8 cellular contexts compared by ENCODE assay signal in the genomic region with DNA sequence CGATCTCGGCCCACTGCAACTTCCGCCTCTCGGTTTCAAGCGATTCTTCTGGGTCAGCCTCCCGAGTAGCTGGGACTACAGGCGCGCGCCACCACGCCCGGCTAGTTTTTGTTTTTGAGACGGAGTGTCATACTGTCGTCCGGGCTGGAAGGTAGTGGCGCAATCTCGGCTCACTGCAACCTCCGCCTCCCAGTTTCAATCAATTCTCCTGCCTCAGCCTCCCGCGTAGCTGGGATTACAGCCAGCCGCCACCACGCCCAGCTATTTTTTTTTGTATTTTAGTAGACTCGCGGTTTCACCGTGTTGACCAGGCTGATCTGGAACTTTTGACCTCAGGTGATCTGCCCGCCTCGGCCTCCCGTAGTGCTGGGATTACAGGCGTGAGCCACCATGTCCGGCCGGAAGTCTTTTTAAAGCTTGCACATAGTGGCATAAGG. TPM values are rescaled to one million over a fixed set of nuclear protein-coding genes. Genes with fewer than 3 reads are reported as not detected.
DNase-seq lines count a peak whose midpoint lies in the region; ATAC-seq, FAIRE-seq and TF ChIP-seq lines count a peak whose summit lies in the region.

No MANE protein-coding gene starts in this region.

- peak overlapping the region; percentile 75 to 98 for H3K4me3 ChIP-seq in ascending aorta
- H3K4me3 ChIP-seq in HepG2 (replicated peaks in 1 of 3; ENCODE audit: insufficient read depth in 1 of 3, low read depth in 2 of 3, low read length in 3 of 3) = peak overlapping the region; percentile 84 to 99 (median 95)
- peak overlapping the region; percentile 92 for H3K4me3 ChIP-seq in thymus (ENCODE audit: low read length)

- H3K27ac ChIP-seq in ascending aorta = no peak overlapping the region
- peak overlapping the region; percentile 96 for H3K27ac ChIP-seq in HepG2 (ENCODE audit: extremely low read length, insufficient read depth, low read length)
- no peak overlapping the region for H3K27ac ChIP-seq in thymus (ENCODE audit: low read depth)

- H3K9me3 ChIP-seq in ascending aorta (no peaks in the 10 kb centered on the region), HepG2 (ENCODE audit: low read length) (no peaks in the 10 kb centered on the region), thymus (ENCODE audit: control insufficient read depth) (no peaks in the 10 kb centered on the region)

- 17% methylated on average over 29 of the region's 30 CpGs for WGBS in HepG2 (ENCODE audit: low lambda C conversion rate)
- WGBS in thymus = 96% methylated on average over 30 of the region's 30 CpGs

- H2AFZ ChIP-seq in HepG2 (ENCODE audit: low read length) = no peak overlapping the region

- no peak for FAIRE-seq in HepG2 (lab: Jason Lieb, UNC)

- H3K4me3 Mint-ChIP-seq in activated T-cell treated with anti-CD3 and anti-CD28 coated beads, Interleukin-2, amount 50 U/mL, for 4 hours = peak overlapping the region; percentile 92

- H3K79me2 ChIP-seq in HepG2 (ENCODE audit: insufficient read depth, low read length) = peaks cover 68% of the 10 kb centered on the region

- H4K20me1 ChIP-seq in HepG2 (ENCODE audit: insufficient read depth, low read length) = peaks cover 26% of the 10 kb centered on the region; the same call in 1 of the 2 replicates

- intact Hi-C loops in ascending aorta (cut with DNase I) = no loop called here
- intact Hi-C loops in HepG2 (cut with micrococcal nuclease; ENCODE audit: unreplicated experiment) = no loop called here

- TF ChIP-seq POLR2A in HepG2 (IDR thresholded peaks at IDR 0.05; ENCODE audit: insufficient read depth in 1 of 2, low read depth in 2 of 2, low read length in 2 of 2) = no peak

- H3K27me3 Mint-ChIP-seq in activated T-cell treated with anti-CD3 and anti-CD28 coated beads, Interleukin-2, amount 50 U/mL, for 4 hours (ENCODE audit: low read depth) = no peaks in the 10 kb centered on the region

- in situ Hi-C loops in HepG2 (cut with HindIII; ENCODE audit: extremely low pct_ligation_motif_present, low pct_unique_long_range_greater_than_20kb) = loop anchor here (10.0 kb wide), 1 partner anchor 155 kb away; a partner anchor contains a TSS

- DNase-seq in activated T-cell treated with anti-CD3 and anti-CD28 coated beads, Interleukin-2, amount 50 U/mL, for 4 hours = no peak
- DNase-seq in activated T-cell treated with anti-CD3 and anti-CD28 coated beads for 4 hours (no peak), ascending aorta (ENCODE audit: low spot score in 2 of 2) (no peak), HepG2 (ENCODE audit: low spot score) (no peak), hypothalamus (lab: John Stamatoyannopoulos, UW) (no peak), cerebellar nuclear complex (lab: John Stamatoyannopoulos, UW) (no peak)
- DNase-seq in stimulated activated CD4-positive, alpha-beta T cell treated with anti-CD3 and anti-CD28 coated beads, Interleukin-4, amount 100 ng/mL, for 24 hours = no peak

- BruUV-seq in HepG2 (replicated peaks; lab: Mats Ljungman, UMichigan) = no TSS peak

- peak overlapping the region; percentile 98 for H3K9ac ChIP-seq in HepG2 (ENCODE audit: insufficient read depth, low read depth, low read length)

- H3K4me1 ChIP-seq in ascending aorta (peaks cover 6 to 43% of the 10 kb centered on the region in 2 donors), HepG2 (ENCODE audit: insufficient read depth, low read length) (peaks cover 63% of the 10 kb centered on the region), thymus (ENCODE audit: control insufficient read depth, insufficient read depth, low read length) (peaks cover 23% of the 10 kb centered on the region)

- H3K4me1 Mint-ChIP-seq in activated T-cell treated with anti-CD3 and anti-CD28 coated beads, Interleukin-2, amount 50 U/mL, for 4 hours (ENCODE audit: low read depth) = peaks cover 62% of the 10 kb centered on the region

- peaks cover 9 to 13% of the 10 kb centered on the region in 2 donors for H3K36me3 ChIP-seq in ascending aorta
- H3K36me3 ChIP-seq in HepG2 (replicated peaks in 1 of 2; ENCODE audit: control insufficient read depth in 1 of 2, insufficient read depth in 2 of 2, low read length in 2 of 2) = peaks cover 0 to 16% of the 10 kb centered on the region in 2 experiments; a peak in 3 of 5 replicates
- peaks cover 3% of the 10 kb centered on the region for H3K36me3 ChIP-seq in thymus (ENCODE audit: control insufficient read depth, insufficient read depth)

- H3K4me2 ChIP-seq in HepG2 (ENCODE audit: low read depth, low read length) = peak overlapping the region; percentile 75

- no peak for TF ChIP-seq RAD21 in HepG2 (CRISPR knock-in tag; IDR thresholded peaks at IDR 0.05)

- POLR2A ChIA-PET in HepG2 (lab: Yijun Ruan, JAX) = no interaction called here

- H3K36me3 Mint-ChIP-seq in activated T-cell treated with anti-CD3 and anti-CD28 coated beads, Interleukin-2, amount 50 U/mL, for 4 hours (ENCODE audit: insufficient read depth) = peaks cover 32% of the 10 kb centered on the region

- no peaks in the 10 kb centered on the region for H3K9me3 Mint-ChIP-seq in activated T-cell treated with anti-CD3 and anti-CD28 coated beads, Interleukin-2, amount 50 U/mL, for 4 hours

- no peak for TF ChIP-seq CTCF in ascending aorta (IDR thresholded peaks at IDR 0.05)
- no peak for TF ChIP-seq CTCF in HepG2 (CRISPR knock-in tag; IDR thresholded peaks at IDR 0.05)

- ATAC-seq in activated T-cell treated with anti-CD3 and anti-CD28 coated beads, Interleukin-2, amount 50 U/mL, for 4 hours = no peak
- ATAC-seq in HepG2 = no peak

- CTCF ChIA-PET in HepG2 (lab: Yijun Ruan, JAX; ENCODE audit: low intra/inter-chr PET ratio, low total read pairs) = no interaction called here

- TF ChIP-seq EP300 in HepG2 (IDR thresholded peaks at IDR 0.05; ENCODE audit: low read depth in 2 of 2, low read length in 2 of 2) (no peak), HepG2 (CRISPR knock-in tag; IDR thresholded peaks at IDR 0.05; ENCODE audit: borderline replicate concordance) (no peak)

- H3K27me3 ChIP-seq in ascending aorta (no peaks in the 10 kb centered on the region), HepG2 (ENCODE audit: control insufficient read depth in 1 of 2, insufficient read depth in 2 of 2, low read length in 2 of 2) (no peaks in the 10 kb centered on the region; a peak in 2 of 5 replicates), thymus (ENCODE audit: control insufficient read depth, insufficient read depth) (no peaks in the 10 kb centered on the region)

TF ChIP-seq in HepG2, 621 proteins besides CTCF, POLR2A, EP300 and RAD21 (continues in another document):
- TF ChIP-seq, protein P1, sequence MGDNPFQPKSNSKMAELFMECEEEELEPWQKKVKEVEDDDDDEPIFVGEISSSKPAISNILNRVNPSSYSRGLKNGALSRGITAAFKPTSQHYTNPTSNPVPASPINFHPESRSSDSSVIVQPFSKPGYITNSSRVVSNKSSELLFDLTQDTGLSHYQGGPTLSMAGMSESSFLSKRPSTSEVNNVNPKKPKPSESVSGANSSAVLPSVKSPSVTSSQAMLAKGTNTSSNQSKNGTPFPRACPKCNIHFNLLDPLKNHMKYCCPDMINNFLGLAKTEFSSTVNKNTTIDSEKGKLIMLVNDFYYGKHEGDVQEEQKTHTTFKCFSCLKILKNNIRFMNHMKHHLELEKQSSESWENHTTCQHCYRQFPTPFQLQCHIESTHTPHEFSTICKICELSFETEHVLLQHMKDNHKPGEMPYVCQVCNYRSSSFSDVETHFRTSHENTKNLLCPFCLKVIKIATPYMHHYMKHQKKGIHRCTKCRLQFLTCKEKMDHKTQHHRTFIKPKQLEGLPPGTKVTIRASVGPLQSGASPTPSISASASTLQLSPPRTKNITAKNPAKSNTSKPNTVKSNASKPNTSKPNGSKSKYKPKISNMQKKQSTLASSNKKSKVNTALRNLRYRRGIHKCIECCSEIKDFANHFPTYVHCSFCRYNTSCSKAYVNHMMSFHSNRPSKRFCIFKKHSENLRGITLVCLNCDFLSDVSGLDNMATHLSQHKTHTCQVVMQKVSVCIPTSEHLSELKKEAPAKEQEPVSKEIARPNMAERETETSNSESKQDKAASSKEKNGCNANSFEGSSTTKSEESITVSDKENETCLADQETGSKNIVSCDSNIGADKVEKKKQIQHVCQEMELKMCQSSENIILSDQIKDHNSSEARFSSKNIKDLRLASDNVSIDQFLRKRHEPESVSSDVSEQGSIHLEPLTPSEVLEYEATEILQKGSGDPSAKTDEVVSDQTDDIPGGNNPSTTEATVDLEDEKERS (CRISPR knock-in tag; IDR thresholded peaks at IDR 0.05) = peak; percentile 77
- TF ChIP-seq ZNF205 (CRISPR knock-in tag; IDR thresholded peaks at IDR 0.05) (no peak), IRF2 (CRISPR knock-in tag; IDR thresholded peaks at IDR 0.05) (no peak), POGZ (CRISPR knock-in tag; IDR thresholded peaks at IDR 0.05) (peak; percentile 59; the same call in 1 of the 2 replicates), ZNF660 (CRISPR knock-in tag; IDR thresholded peaks at IDR 0.05; ENCODE audit: borderline replicate concordance, low read depth) (no peak)

RNA-seq across cellular contexts. Expression of a gene that starts 1.2 kb away (rescaled TPM):
- total RNA-seq in activated T-cell treated with anti-CD3 and anti-CD28 coated beads, Interleukin-2, amount 50 U/mL, for 4 hours = 10 to 100 TPM; 35.9 to 44.3 (median 38.1) TPM
- total RNA-seq in ascending aorta (13.9 TPM), HepG2 (2016; rRNA removed; fragmentation: Illumina TruSeq; extraction: Trizol) (26.7 and 29.4 TPM in 2 replicates)
- 3.0 and 7.2 TPM in 2 replicates for total RNA-seq in HepG2 (2016; cell fraction: cytosol; rRNA removed; fragmentation: Illumina TruSeq; extraction: Trizol; ENCODE audit: low read depth)
- total RNA-seq in HepG2 (2016; cell fraction: insoluble cytoplasmic fraction; rRNA removed; fragmentation: Illumina TruSeq; extraction: Trizol) = 23.0 and 30.7 TPM in 2 replicates
- total RNA-seq in HepG2 (2016; cell fraction: membrane; rRNA removed; fragmentation: Illumina TruSeq; extraction: Trizol) = 5.1 and 5.8 TPM in 2 replicates
- total RNA-seq in HepG2 (2016; cell fraction: nucleus; rRNA removed; fragmentation: Illumina TruSeq; extraction: Trizol) = 32.5 and 53.1 TPM in 2 replicates
- polyA plus RNA-seq in HepG2 (2011; rRNA removed) (7.2 TPM in 2 replicates), thymus (17.8 TPM)
- polyA plus RNA-seq in HepG2 (2011; cell fraction: cytosol; rRNA removed) = 3.5 and 20.3 TPM in 2 replicates
- 5.7 and 30.0 TPM in 2 replicates for polyA plus RNA-seq in HepG2 (2011; cell fraction: nucleus; rRNA removed)
- polyA plus RNA-seq in HepG2 (2012) = 9.5 and 13.0 TPM in 2 replicates
- polyA plus RNA-seq in HepG2 (2016; cell fraction: cytosol; fragmentation: Illumina TruSeq; extraction: Trizol; ENCODE audit: low read depth) = 0.41 and 0.53 TPM in 2 replicates
- 20.4 and 21.3 TPM in 2 replicates for polyA plus RNA-seq in HepG2 (2016; cell fraction: insoluble cytoplasmic fraction; fragmentation: Illumina TruSeq; extraction: Trizol; ENCODE audit: low read depth)
- 1.4 and 1.8 TPM in 2 replicates for polyA plus RNA-seq in HepG2 (2016; cell fraction: membrane; fragmentation: Illumina TruSeq; extraction: Trizol; ENCODE audit: low read depth)
- 32.7 and 38.2 TPM in 2 replicates for polyA plus RNA-seq in HepG2 (2016; cell fraction: nucleus; fragmentation: Illumina TruSeq; extraction: Trizol; ENCODE audit: insufficient read depth, low read depth)
- 2.9 and 5.1 TPM in 2 replicates for polyA minus RNA-seq in HepG2 (2011; rRNA and poly(A)+ RNA removed; ENCODE audit: low replicate concordance)
- polyA minus RNA-seq in HepG2 (2011; cell fraction: cytosol; rRNA and poly(A)+ RNA removed) = 8.5 and 9.0 TPM in 2 replicates
- 50.0 and 64.8 TPM in 2 replicates for polyA minus RNA-seq in HepG2 (2011; cell fraction: nucleus; rRNA and poly(A)+ RNA removed)
